Comparison of ENCODE assay signal across 16 cellular contexts in the genomic region with DNA sequence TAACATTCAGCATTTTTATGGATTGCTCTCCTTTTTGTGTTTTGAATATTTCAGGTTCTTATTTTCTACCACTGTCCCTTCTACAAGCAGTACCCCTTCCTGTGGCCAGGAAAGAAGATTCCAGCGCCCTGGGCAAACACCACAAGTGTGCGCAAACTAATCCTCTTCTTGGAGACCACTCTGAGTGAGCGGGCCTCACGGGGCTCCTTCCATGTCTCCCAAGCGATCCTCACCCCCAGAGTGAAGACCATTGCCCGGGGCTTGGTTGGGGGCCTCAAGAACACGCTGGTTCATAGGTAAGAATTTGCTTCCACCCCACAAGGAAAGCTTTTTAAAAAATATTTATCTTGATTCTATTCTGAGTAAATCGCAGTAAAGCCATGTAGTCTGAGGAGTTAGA.
"Had no signal": no experiment of that assay in that cellular context is flagged by ENCODE, and none has a peak within 500 bp of the region (broad histone marks: within the 10 kb centered on the region; RNA-seq: fewer than 3 reads in every experiment).

No MANE protein-coding gene starts in this region.

- DNase-seq: NCI-H1048, NCI-H1105, NCI-H1417 treated with DMSO at 0.1 percent for 48 hours, NCI-H187, NCI-H2029, NCI-H2081 treated with DMSO at 0.1 percent for 48 hours, NCI-H2171, NCI-H446, NCI-H510A, NCI-H524 treated with DMSO at 0.1 percent for 48 hours, NCI-H69, NCI-H774, Right ventricle myocardium superior, RPMI8226, SIG-M5 had no signal

- FAIRE-seq: RCC 7860 had no signal
